Comparison of ENCODE assay signal across 8 cellular contexts in the genomic region with DNA sequence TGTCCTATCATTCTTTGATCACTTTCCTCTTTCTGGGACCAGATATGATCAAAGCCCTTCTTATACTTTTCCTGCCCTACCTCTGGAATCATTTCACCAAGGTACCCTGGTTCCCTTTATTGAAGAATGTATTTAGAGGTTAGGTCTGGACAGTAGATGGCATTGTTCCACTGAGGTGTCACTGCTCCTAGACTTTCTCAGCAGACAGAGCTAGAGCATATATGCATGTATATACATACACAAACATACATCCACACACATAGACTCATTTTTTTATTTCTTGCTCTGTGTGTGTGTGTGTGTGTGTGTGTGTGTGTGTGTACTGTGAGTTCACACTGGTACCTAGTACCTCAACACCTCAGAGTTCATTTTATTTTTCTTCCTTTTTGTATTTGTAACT. TPM values are rescaled to one million over a fixed set of nuclear protein-coding genes. Genes with fewer than 3 reads are reported as not detected.
DNase-seq lines count a peak whose midpoint lies in the region; ATAC-seq and TF ChIP-seq lines count a peak whose summit lies in the region.

No MANE protein-coding gene starts in this region.

- H3K27me3 Mint-ChIP-seq in chondrocyte (ENCODE audit: low read depth): no peaks in the 10 kb centered on the region

- peak; percentile 59 for TF ChIP-seq CTCF in chondrocyte (IDR thresholded peaks at IDR 0.05)
- peak; percentile 43 for TF ChIP-seq CTCF in retinal pigment epithelial cell (conservative IDR thresholded peaks at IDR 0.05; ENCODE audit: low read depth, low read length)

- H3K27ac Mint-ChIP-seq in chondrocyte (ENCODE audit: unreplicated experiment): no peak overlapping the region

- no peak for TF ChIP-seq POLR2A in GM18505 (IDR thresholded peaks at IDR 0.05; ENCODE audit: borderline replicate concordance, extremely low read depth, insufficient read depth, insufficient read length)

- ATAC-seq in HG03045 (IDR thresholded peaks at IDR 0.05; ENCODE audit: unreplicated experiment) (no peak), GM18505 (IDR thresholded peaks at IDR 0.05; ENCODE audit: unreplicated experiment) (no peak)

- peaks cover 3% of the 10 kb centered on the region for H3K4me1 Mint-ChIP-seq in chondrocyte (ENCODE audit: low read depth)

- H3K36me3 Mint-ChIP-seq in chondrocyte (ENCODE audit: low read depth): no peaks in the 10 kb centered on the region

- H3K9me3 Mint-ChIP-seq in chondrocyte (ENCODE audit: low read depth): no peaks in the 10 kb centered on the region

- H3K4me3 Mint-ChIP-seq in chondrocyte (ENCODE audit: unreplicated experiment): no peak overlapping the region

- DNase-seq in SKM-1 treated with dmso at 0.1 percent for 144 hours (lab: John Stamatoyannopoulos, UW; ENCODE audit: unreplicated experiment): peak; percentile 7
- no peak for DNase-seq in SKM-1 (lab: John Stamatoyannopoulos, UW; ENCODE audit: unreplicated experiment)
- DNase-seq in NCI-H460 (ENCODE audit: extremely low read depth, low read depth): peak; percentile 3
- no peak for DNase-seq in chondrocyte (ENCODE audit: low spot score)
- no peak for DNase-seq in retinal pigment epithelial cell (ENCODE audit: low read depth)
- DNase-seq in epidermal melanocyte (ENCODE audit: insufficient read length, low spot score): no peak

- no peak overlapping the region for H3K4me3 ChIP-seq in retinal pigment epithelial cell (ENCODE audit: low read length)

RNA-seq across cellular contexts. Expression of gene PTPRA, which starts 40.9 kb away (rescaled TPM):
- 28.2 and 33.0 TPM in 2 replicates for total RNA-seq in NCI-H460 (2014; rRNA removed; shearing (Covaris generic))
- polyA plus RNA-seq in NCI-H460 (2014; cell fraction: nucleus; rRNA removed): 16.7 and 17.0 TPM in 2 replicates
- total RNA-seq in chondrocyte: 54.3 to 68.4 TPM (median 54.3 TPM) in 3 replicates

Comparison
In these comparisons a context has a peak if more than half of its experiments do, and no peak if none do; other contexts are left out.
1. DNase-seq: peak in SKM-1 treated with dmso at 0.1 percent for 144 hours (single experiment) and NCI-H460 (single experiment); none in SKM-1 (single experiment), chondrocyte (single experiment), retinal pigment epithelial cell (single experiment) and epidermal melanocyte (single experiment).